ENCODE assay signal across 19 cellular contexts in the genomic region with DNA sequence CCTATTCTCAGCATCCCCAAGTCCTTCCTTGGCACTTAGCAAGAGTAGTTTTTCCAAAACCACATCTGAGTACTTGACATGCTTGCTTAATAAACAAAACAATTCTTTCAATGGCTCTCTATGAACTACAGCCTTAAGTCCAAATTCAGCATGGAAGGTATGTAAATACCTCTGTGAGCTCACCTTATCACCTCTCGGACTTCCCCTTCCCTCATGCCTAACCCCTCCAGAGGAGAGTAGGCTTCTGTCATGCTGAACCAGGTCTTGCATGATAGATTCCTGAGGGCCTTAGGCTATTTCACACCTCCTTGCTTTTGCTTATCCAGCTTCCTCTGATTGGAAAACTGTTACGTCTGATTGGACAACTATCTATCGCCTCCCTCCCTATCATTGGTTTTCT.
"Had no signal": no experiment of that assay in that cellular context is flagged by ENCODE, and none has a peak within 500 bp of the region (broad histone marks: within the 10 kb centered on the region; RNA-seq: fewer than 3 reads in every experiment).

No MANE protein-coding gene starts in this region.

- H3K36me3 Mint-ChIP-seq: activated naive CD4-positive, alpha-beta T cell treated with anti-CD3 and anti-CD28 coated beads, Interleukin-2, amount 10 ng/mL, durations not matched to agents 7 days and 5 days; T-cell had no signal

- H3K4me3 ChIP-seq: adrenal gland, body of pancreas, coronary artery, gastroesophageal sphincter, hepatocyte, prostate gland had no signal

- H3K27ac ChIP-seq: adrenal gland, body of pancreas, coronary artery, gastroesophageal sphincter, hepatocyte, prostate gland had no signal

- H3K27me3 ChIP-seq: adrenal gland, body of pancreas, gastroesophageal sphincter, hepatocyte had no signal

- H3K4me1 ChIP-seq: adrenal gland, gastroesophageal sphincter, prostate gland had no signal

- H3K27ac Mint-ChIP-seq: activated CD4-positive, alpha-beta T cell treated with anti-CD3 and anti-CD28 coated beads, Interleukin-2, amount 10 ng/mL, durations not matched to agents 24 days and 14 days; activated naive CD4-positive, alpha-beta T cell treated with anti-CD3 and anti-CD28 coated beads, Interleukin-2, amount 10 ng/mL, durations not matched to agents 7 days and 5 days; activated T-helper 2 cell treated with anti-CD3 and anti-CD28 coated beads, Interferon-gamma antibody, Interleukin-2, Interleukin-4, amounts not matched to agents 10 μg/mL and 5 μg/mL and 100 μg/mL, durations not matched to agents 14 hours and 24 hours and 36 hours; T-cell had no signal

- H3K9me3 Mint-ChIP-seq: activated CD4-positive, alpha-beta T cell treated with anti-CD3 and anti-CD28 coated beads, Interleukin-2, amount 10 ng/mL, durations not matched to agents 24 days and 14 days; activated naive CD4-positive, alpha-beta T cell treated with anti-CD3 and anti-CD28 coated beads, Interleukin-2, amount 10 ng/mL, durations not matched to agents 7 days and 5 days; activated T-helper 2 cell treated with anti-CD3 and anti-CD28 coated beads, Interferon-gamma antibody, Interleukin-2, Interleukin-4, amounts not matched to agents 10 μg/mL and 5 μg/mL and 100 μg/mL, durations not matched to agents 14 hours and 24 hours and 36 hours; nephron progenitor cell had no signal

- H3K9me3 ChIP-seq: adrenal gland, body of pancreas, gastroesophageal sphincter, prostate gland had no signal

- H3K79me2 ChIP-seq: hepatocyte had no signal

- H3K4me2 ChIP-seq: hepatocyte had no signal

- H3K36me3 ChIP-seq: adrenal gland, gastroesophageal sphincter, prostate gland had no signal

- DNase-seq: activated CD4-positive, alpha-beta T cell treated with anti-CD3 and anti-CD28 coated beads, Interleukin-2, amount 10 ng/mL, durations not matched to agents 24 days and 14 days; activated CD8-positive, alpha-beta memory T cell treated with anti-CD3 and anti-CD28 coated beads for 24 hours; activated naive CD4-positive, alpha-beta T cell treated with anti-CD3 and anti-CD28 coated beads, Interleukin-2, amount 10 ng/mL, durations not matched to agents 7 days and 5 days; activated T-cell treated with anti-CD3 and anti-CD28 coated beads for 4 hours; adrenal gland; body of pancreas; central memory CD4-positive, alpha-beta T cell; effector CD8-positive, alpha-beta T cell; left cardiac atrium; nephron progenitor cell; stimulated activated CD4-positive, alpha-beta T cell treated with anti-CD3 and anti-CD28 coated beads, Interleukin-2, amount 100 ng/mL, for 24 hours; stimulated activated naive CD4-positive, alpha-beta T cell treated with Interleukin-2 at 50 U/mL for 16 hours; T-cell had no signal

- ATAC-seq: body of pancreas, gastroesophageal sphincter, left cardiac atrium, sciatic nerve, T-cell had no signal

- H2AFZ ChIP-seq: hepatocyte had no signal
